In genomic region chr20:2986466-2986865, GRCh38 we compare ENCODE assay signal across 10 cellular contexts. TPM values are rescaled to one million over a fixed set of nuclear protein-coding genes. Genes with fewer than 3 reads are reported as not detected.
A peak's percentile ranks its signal among the peaks of the same experiment; 100 is the strongest.
DNase-seq lines count a peak whose midpoint lies in the region; ATAC-seq and TF ChIP-seq lines count a peak whose summit lies in the region.
"Had no signal": no experiment of that assay in that cellular context is flagged by ENCODE, and none has a peak within 500 bp of the region (broad histone marks: within the 10 kb centered on the region; RNA-seq: fewer than 3 reads in every experiment).

No MANE protein-coding gene starts in this region.

- peak overlapping the region in 1 of 10 donors; percentile 56 for H3K4me3 Mint-ChIP-seq in naive thymus-derived CD4-positive, alpha-beta T cell

- H3K36me3 ChIP-seq in naive thymus-derived CD4-positive, alpha-beta T cell (ENCODE audit: control insufficient read depth in 2 of 3, insufficient read depth in 3 of 3, low read length in 3 of 3): peaks cover 19 to 65% (median 25%) of the 10 kb centered on the region in 3 experiments
- H3K36me3 ChIP-seq in BE2C: no peaks in the 10 kb centered on the region

- DNase-seq in AG10803 (ENCODE audit: low read depth): peak; percentile 66
- peak; percentile 23 for DNase-seq in LHCN-M2 (ENCODE audit: low read depth)
- peak; percentile 51 for DNase-seq in activated naive CD4-positive, alpha-beta T cell treated with anti-CD3 and anti-CD28 coated beads, Interleukin-2, amount 50 U/mL, for 16 hours
- DNase-seq in naive thymus-derived CD4-positive, alpha-beta T cell: peak in 1 of 9 donors; percentile 63
- DNase-seq in cerebellar nuclear complex (lab: John Stamatoyannopoulos, UW): no peak
- no peak for DNase-seq in D341Med (ENCODE audit: low spot score)
- no peak for DNase-seq in BE2C
- DNase-seq in NCI-H146 treated with DMSO at 0.1 percent for 48 hours (lab: John Stamatoyannopoulos, UW; ENCODE audit: unreplicated experiment): no peak
- DNase-seq: DND-41 had no signal

- TF ChIP-seq CTCF in AG10803 (conservative IDR thresholded peaks at IDR 0.05; ENCODE audit: low read length): no peak
- TF ChIP-seq CTCF in BE2C (IDR thresholded peaks at IDR 0.05; ENCODE audit: low read depth, low read length): no peak

- intact Hi-C loops in naive thymus-derived CD4-positive, alpha-beta T cell (cut with micrococcal nuclease): no loop called here

- H3K9me3 Mint-ChIP-seq in naive thymus-derived CD4-positive, alpha-beta T cell: peaks cover 0 to 2% (median 0%) of the 10 kb centered on the region in 11 donors

- H3K4me1 Mint-ChIP-seq in naive thymus-derived CD4-positive, alpha-beta T cell: peaks cover 4 to 38% (median 7%) of the 10 kb centered on the region in 7 donors

- POLR2A ChIA-PET in naive thymus-derived CD4-positive, alpha-beta T cell (lab: Charles Lee): no interaction called here

- H3K36me3 Mint-ChIP-seq in naive thymus-derived CD4-positive, alpha-beta T cell: peaks cover 7 to 40% (median 26%) of the 10 kb centered on the region in 5 donors

- H3K27ac ChIP-seq in naive thymus-derived CD4-positive, alpha-beta T cell (ENCODE audit: low read depth, low read length): no peak overlapping the region

- no peaks in the 10 kb centered on the region for H3K9me3 ChIP-seq in naive thymus-derived CD4-positive, alpha-beta T cell (ENCODE audit: control insufficient read depth in 2 of 3, low read length in 3 of 3)
- H3K9me3 ChIP-seq in BE2C: no peaks in the 10 kb centered on the region

- CTCF ChIA-PET in naive thymus-derived CD4-positive, alpha-beta T cell (lab: Charles Lee): no interaction called here

- ATAC-seq in naive thymus-derived CD4-positive, alpha-beta T cell: peak; percentile 86

- no peaks in the 10 kb centered on the region for H3K27me3 ChIP-seq in naive thymus-derived CD4-positive, alpha-beta T cell (ENCODE audit: control insufficient read depth in 2 of 2, insufficient read depth in 2 of 2, low read length in 2 of 2)
- no peaks in the 10 kb centered on the region for H3K27me3 ChIP-seq in BE2C

- peaks cover 0 to 7% of the 10 kb centered on the region in 2 donors for H3K4me1 ChIP-seq in naive thymus-derived CD4-positive, alpha-beta T cell (ENCODE audit: control insufficient read depth in 2 of 2, insufficient read depth in 2 of 2, low read length in 2 of 2)
- H3K4me1 ChIP-seq in BE2C: peaks cover 14% of the 10 kb centered on the region

- H3K27me3 Mint-ChIP-seq in naive thymus-derived CD4-positive, alpha-beta T cell: no peaks in the 10 kb centered on the region

- H3K27ac Mint-ChIP-seq in naive thymus-derived CD4-positive, alpha-beta T cell: peak overlapping the region in 3 of 9 donors; percentile 43 to 85 (median 54)

- H3K4me3 ChIP-seq in AG10803 (ENCODE audit: low read length): no peak overlapping the region
- no peak overlapping the region for H3K4me3 ChIP-seq in naive thymus-derived CD4-positive, alpha-beta T cell (ENCODE audit: low read length)
- H3K4me3 ChIP-seq in BE2C (ENCODE audit: low read depth, low read length): no peak overlapping the region

RNA-seq across cellular contexts. Expression of gene GNRH2, which starts 57.0 kb away (rescaled TPM):
- total RNA-seq in LHCN-M2 (2014; rRNA removed): not detected in 2 replicates
- polyA plus RNA-seq in LHCN-M2 (2012): not detected
- total RNA-seq in naive thymus-derived CD4-positive, alpha-beta T cell: 1 to 10 TPM in 4 of 5 experiments, under 1 TPM in 1; 0.88 to 2.9 (median 1.4) TPM
- polyA plus RNA-seq in naive thymus-derived CD4-positive, alpha-beta T cell: not detected
- not detected for polyA plus RNA-seq in BE2C (2012; ENCODE audit: insufficient read depth, insufficient read length, low read depth)
- total RNA-seq: lung microvascular endothelial cell had no signal

RNA-seq across cellular contexts. Expression of gene MRPS26, which starts 59.4 kb away (rescaled TPM):
- 58.4 and 66.9 TPM in 2 replicates for total RNA-seq in LHCN-M2 (2014; rRNA removed)
- 38.0 TPM for polyA plus RNA-seq in LHCN-M2 (2012)
- total RNA-seq in naive thymus-derived CD4-positive, alpha-beta T cell: 10 to 100 TPM; 22.2 to 41.6 (median 29.5) TPM
- polyA plus RNA-seq in naive thymus-derived CD4-positive, alpha-beta T cell: 10 to 100 TPM; 71.6 to 94.2 TPM
- 123 TPM for polyA plus RNA-seq in BE2C (2012; ENCODE audit: insufficient read depth, insufficient read length, low read depth)

Comparison
In these comparisons a context has a peak if more than half of its experiments do, and no peak if none do; other contexts are left out.
1. DNase-seq: peak in AG10803 (single experiment), LHCN-M2 (single experiment) and activated naive CD4-positive, alpha-beta T cell treated with anti-CD3 and anti-CD28 coated beads, Interleukin-2, amount 50 U/mL, for 16 hours (single experiment); none in cerebellar nuclear complex (0 of 2), D341Med (single experiment), BE2C (single experiment) and NCI-H146 treated with DMSO at 0.1 percent for 48 hours (single experiment).